In the genomic region with DNA sequence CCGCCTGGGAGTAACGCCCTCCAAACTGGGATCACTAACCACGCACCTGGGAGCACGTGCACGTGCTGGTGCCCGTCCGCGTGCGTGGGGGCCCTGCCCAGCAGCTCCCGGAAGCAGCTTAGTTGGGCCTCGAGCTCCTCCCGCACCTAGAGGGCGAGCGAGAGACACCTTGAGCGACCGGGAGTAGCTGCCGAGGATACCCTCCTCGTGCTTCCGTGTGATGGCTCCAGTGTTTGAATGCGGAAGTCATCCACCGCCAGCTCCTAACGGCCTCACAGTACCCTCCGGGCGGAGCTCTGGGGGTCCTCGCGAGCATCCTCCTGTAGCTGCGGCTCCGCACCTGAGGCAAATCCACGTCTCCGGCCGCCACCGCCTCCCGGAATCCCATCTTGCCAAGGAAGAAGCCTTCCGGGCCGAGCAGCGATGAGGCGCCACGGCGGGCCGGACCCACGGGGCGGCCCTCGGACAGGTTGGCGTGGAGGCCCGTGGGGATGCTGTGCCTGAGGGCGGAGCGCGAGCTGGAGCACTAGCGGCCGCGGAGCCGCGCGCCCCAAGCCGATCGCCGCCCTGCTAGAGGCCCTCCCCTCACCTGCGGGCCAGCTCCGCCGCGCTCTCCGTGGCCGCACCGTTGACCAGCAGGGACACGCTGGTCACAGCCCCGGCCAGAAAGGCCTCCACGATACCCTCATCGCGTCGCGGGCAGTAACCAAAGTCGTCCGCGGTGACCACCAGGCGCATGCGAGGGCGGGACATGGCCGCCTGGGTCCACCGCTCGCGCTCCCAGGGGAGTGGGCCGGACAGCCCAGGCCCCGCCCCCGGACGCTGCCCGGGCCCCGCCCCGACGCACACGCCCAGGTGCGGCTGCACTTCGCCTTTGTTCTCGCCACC, we compare ENCODE assay signal across 1 cellular context.
A peak's percentile ranks its signal among the peaks of the same experiment; 100 is the strongest.
TF ChIP-seq lines count a peak whose summit lies in the region.

A gene with protein sequence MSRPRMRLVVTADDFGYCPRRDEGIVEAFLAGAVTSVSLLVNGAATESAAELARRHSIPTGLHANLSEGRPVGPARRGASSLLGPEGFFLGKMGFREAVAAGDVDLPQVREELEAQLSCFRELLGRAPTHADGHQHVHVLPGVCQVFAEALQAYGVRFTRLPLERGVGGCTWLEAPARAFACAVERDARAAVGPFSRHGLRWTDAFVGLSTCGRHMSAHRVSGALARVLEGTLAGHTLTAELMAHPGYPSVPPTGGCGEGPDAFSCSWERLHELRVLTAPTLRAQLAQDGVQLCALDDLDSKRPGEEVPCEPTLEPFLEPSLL (minus strand): TSS at position 761 of the 888 bp plus-strand sequence. CDS start 8 bp downstream, at position 753.

TF ChIP-seq in GM12878, 131 proteins besides CTCF, POLR2A, EP300 and RAD21 (continued from another document and continues in another):
- TF ChIP-seq RAD51 (IDR thresholded peaks at IDR 0.05), result no peak
- TF ChIP-seq BACH1 (IDR thresholded peaks at IDR 0.05; ENCODE audit: borderline replicate concordance), result peak; percentile 80
- TF ChIP-seq BRCA1 (IDR thresholded peaks at IDR 0.05; ENCODE audit: low read depth, low read length), result no peak; the same call in 1 of the 2 replicates
- peak; percentile 79 for TF ChIP-seq ELK1 (IDR thresholded peaks at IDR 0.05; ENCODE audit: low read depth, low read length)
- peak; percentile 74 for TF ChIP-seq SPI1 (IDR thresholded peaks at IDR 0.05; ENCODE audit: borderline replicate concordance, insufficient read depth, low read depth, low read length)
- peak; percentile 87 for TF ChIP-seq TCF3 (IDR thresholded peaks at IDR 0.05; ENCODE audit: borderline replicate concordance, insufficient read depth, low read depth, low read length)
- TF ChIP-seq, protein P1, sequence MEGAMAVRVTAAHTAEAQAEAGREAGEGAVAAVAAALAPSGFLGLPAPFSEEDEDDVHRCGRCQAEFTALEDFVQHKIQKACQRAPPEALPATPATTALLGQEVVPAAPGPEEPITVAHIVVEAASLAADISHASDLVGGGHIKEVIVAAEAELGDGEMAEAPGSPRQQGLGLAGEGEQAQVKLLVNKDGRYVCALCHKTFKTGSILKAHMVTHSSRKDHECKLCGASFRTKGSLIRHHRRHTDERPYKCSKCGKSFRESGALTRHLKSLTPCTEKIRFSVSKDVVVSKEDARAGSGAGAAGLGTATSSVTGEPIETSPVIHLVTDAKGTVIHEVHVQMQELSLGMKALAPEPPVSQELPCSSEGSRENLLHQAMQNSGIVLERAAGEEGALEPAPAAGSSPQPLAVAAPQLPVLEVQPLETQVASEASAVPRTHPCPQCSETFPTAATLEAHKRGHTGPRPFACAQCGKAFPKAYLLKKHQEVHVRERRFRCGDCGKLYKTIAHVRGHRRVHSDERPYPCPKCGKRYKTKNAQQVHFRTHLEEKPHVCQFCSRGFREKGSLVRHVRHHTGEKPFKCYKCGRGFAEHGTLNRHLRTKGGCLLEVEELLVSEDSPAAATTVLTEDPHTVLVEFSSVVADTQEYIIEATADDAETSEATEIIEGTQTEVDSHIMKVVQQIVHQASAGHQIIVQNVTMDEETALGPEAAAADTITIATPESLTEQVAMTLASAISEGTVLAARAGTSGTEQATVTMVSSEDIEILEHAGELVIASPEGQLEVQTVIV (IDR thresholded peaks at IDR 0.05; ENCODE audit: borderline replicate concordance, partially characterized antibody), result peak; percentile 88
- peak; percentile 47 for TF ChIP-seq SMARCA5 (IDR thresholded peaks at IDR 0.05)
- no peak for TF ChIP-seq NFYA (IDR thresholded peaks at IDR 0.05; ENCODE audit: borderline replicate concordance, low read depth, low read length)
- TF ChIP-seq, protein P2, sequence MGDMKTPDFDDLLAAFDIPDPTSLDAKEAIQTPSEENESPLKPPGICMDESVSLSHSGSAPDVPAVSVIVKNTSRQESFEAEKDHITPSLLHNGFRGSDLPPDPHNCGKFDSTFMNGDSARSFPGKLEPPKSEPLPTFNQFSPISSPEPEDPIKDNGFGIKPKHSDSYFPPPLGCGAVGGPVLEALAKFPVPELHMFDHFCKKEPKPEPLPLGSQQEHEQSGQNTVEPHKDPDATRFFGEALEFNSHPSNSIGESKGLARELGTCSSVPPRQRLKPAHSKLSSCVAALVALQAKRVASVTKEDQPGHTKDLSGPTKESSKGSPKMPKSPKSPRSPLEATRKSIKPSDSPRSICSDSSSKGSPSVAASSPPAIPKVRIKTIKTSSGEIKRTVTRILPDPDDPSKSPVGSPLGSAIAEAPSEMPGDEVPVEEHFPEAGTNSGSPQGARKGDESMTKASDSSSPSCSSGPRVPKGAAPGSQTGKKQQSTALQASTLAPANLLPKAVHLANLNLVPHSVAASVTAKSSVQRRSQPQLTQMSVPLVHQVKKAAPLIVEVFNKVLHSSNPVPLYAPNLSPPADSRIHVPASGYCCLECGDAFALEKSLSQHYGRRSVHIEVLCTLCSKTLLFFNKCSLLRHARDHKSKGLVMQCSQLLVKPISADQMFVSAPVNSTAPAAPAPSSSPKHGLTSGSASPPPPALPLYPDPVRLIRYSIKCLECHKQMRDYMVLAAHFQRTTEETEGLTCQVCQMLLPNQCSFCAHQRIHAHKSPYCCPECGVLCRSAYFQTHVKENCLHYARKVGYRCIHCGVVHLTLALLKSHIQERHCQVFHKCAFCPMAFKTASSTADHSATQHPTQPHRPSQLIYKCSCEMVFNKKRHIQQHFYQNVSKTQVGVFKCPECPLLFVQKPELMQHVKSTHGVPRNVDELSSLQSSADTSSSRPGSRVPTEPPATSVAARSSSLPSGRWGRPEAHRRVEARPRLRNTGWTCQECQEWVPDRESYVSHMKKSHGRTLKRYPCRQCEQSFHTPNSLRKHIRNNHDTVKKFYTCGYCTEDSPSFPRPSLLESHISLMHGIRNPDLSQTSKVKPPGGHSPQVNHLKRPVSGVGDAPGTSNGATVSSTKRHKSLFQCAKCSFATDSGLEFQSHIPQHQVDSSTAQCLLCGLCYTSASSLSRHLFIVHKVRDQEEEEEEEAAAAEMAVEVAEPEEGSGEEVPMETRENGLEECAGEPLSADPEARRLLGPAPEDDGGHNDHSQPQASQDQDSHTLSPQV (IDR thresholded peaks at IDR 0.05), result peak; percentile 75; the same call in 1 of the 2 replicates
- peak; percentile 86 for TF ChIP-seq NBN (IDR thresholded peaks at IDR 0.05)
- no peak; the same call in 1 of the 2 replicates for TF ChIP-seq CBFB (IDR thresholded peaks at IDR 0.05; ENCODE audit: low read depth)
- TF ChIP-seq CUX1 (IDR thresholded peaks at IDR 0.05; ENCODE audit: insufficient replicate concordance, low read depth, low read length), result no peak
- no peak for TF ChIP-seq NR2C1 (IDR thresholded peaks at IDR 0.05)
- TF ChIP-seq, protein P3, sequence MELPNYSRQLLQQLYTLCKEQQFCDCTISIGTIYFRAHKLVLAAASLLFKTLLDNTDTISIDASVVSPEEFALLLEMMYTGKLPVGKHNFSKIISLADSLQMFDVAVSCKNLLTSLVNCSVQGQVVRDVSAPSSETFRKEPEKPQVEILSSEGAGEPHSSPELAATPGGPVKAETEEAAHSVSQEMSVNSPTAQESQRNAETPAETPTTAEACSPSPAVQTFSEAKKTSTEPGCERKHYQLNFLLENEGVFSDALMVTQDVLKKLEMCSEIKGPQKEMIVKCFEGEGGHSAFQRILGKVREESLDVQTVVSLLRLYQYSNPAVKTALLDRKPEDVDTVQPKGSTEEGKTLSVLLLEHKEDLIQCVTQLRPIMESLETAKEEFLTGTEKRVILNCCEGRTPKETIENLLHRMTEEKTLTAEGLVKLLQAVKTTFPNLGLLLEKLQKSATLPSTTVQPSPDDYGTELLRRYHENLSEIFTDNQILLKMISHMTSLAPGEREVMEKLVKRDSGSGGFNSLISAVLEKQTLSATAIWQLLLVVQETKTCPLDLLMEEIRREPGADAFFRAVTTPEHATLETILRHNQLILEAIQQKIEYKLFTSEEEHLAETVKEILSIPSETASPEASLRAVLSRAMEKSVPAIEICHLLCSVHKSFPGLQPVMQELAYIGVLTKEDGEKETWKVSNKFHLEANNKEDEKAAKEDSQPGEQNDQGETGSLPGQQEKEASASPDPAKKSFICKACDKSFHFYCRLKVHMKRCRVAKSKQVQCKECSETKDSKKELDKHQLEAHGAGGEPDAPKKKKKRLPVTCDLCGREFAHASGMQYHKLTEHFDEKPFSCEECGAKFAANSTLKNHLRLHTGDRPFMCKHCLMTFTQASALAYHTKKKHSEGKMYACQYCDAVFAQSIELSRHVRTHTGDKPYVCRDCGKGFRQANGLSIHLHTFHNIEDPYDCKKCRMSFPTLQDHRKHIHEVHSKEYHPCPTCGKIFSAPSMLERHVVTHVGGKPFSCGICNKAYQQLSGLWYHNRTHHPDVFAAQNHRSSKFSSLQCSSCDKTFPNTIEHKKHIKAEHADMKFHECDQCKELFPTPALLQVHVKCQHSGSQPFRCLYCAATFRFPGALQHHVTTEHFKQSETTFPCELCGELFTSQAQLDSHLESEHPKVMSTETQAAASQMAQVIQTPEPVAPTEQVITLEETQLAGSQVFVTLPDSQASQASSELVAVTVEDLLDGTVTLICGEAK (IDR thresholded peaks at IDR 0.05; ENCODE audit: borderline replicate concordance), result peak; percentile 32; the same call in 1 of the 2 replicates
- TF ChIP-seq, protein P4, sequence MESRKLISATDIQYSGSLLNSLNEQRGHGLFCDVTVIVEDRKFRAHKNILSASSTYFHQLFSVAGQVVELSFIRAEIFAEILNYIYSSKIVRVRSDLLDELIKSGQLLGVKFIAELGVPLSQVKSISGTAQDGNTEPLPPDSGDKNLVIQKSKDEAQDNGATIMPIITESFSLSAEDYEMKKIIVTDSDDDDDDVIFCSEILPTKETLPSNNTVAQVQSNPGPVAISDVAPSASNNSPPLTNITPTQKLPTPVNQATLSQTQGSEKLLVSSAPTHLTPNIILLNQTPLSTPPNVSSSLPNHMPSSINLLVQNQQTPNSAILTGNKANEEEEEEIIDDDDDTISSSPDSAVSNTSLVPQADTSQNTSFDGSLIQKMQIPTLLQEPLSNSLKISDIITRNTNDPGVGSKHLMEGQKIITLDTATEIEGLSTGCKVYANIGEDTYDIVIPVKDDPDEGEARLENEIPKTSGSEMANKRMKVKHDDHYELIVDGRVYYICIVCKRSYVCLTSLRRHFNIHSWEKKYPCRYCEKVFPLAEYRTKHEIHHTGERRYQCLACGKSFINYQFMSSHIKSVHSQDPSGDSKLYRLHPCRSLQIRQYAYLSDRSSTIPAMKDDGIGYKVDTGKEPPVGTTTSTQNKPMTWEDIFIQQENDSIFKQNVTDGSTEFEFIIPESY (IDR thresholded peaks at IDR 0.05), result no peak; the same call in 1 of the 2 replicates
- TF ChIP-seq POU2F2 (IDR thresholded peaks at IDR 0.05; ENCODE audit: borderline replicate concordance, low read depth, low read length), result peak; percentile 70
- TF ChIP-seq ZBTB4 (CRISPR knock-in tag; IDR thresholded peaks at IDR 0.05), result no peak
- TF ChIP-seq MYC (IDR thresholded peaks at IDR 0.05; ENCODE audit: insufficient read depth, insufficient read length, insufficient replicate concordance, low read length, severe bottlenecking), result peak; percentile 98
- TF ChIP-seq SMAD5 (IDR thresholded peaks at IDR 0.05; ENCODE audit: low read depth), result peak; percentile 80
- TF ChIP-seq SIX5 (IDR thresholded peaks at IDR 0.05; ENCODE audit: low read depth, low read length, severe bottlenecking), result no peak
